Comparison of ENCODE assay signal across 8 cellular contexts in genomic region chr9:125409637-125410521, GRCh38.
DNase-seq lines count a peak whose midpoint lies in the region; ATAC-seq and TF ChIP-seq lines count a peak whose summit lies in the region.

No MANE protein-coding gene starts in this region.

- no peak overlapping the region; the same call in 1 of the 2 replicates for H2AFZ ChIP-seq in GM23338

- H3K4me2 ChIP-seq in GM23338: no peak overlapping the region

- peak overlapping the region in 5 of 7 donors; percentile 4 to 95 (median 15) for H3K27ac Mint-ChIP-seq in CD4-positive, alpha-beta memory T cell
- no peak overlapping the region for H3K27ac Mint-ChIP-seq in GM23338

- H3K4me1 Mint-ChIP-seq in CD4-positive, alpha-beta memory T cell: peaks cover 4 to 12% (median 10%) of the 10 kb centered on the region in 4 donors
- H3K4me1 Mint-ChIP-seq in GM23338: peaks cover 12% of the 10 kb centered on the region

- no peaks in the 10 kb centered on the region for H4K20me1 ChIP-seq in GM23338 (replicated peaks; ENCODE audit: insufficient read depth)

- H3K9me3 Mint-ChIP-seq in CD4-positive, alpha-beta memory T cell: no peaks in the 10 kb centered on the region
- no peaks in the 10 kb centered on the region; the same call in 2 of the 3 replicates for H3K9me3 Mint-ChIP-seq in GM23338

- TF ChIP-seq CTCF in GM23338 (conservative IDR thresholded peaks at IDR 0.05; ENCODE audit: low read depth in 2 of 2) (no peak), RWPE1 (conservative IDR thresholded peaks at IDR 0.05; ENCODE audit: low read depth) (no peak)

- no peaks in the 10 kb centered on the region for H3K9me3 ChIP-seq in CD4-positive, alpha-beta memory T cell (ENCODE audit: control insufficient read depth in 1 of 2, low read length in 2 of 2)

- H3K79me2 ChIP-seq in GM23338 (replicated peaks; ENCODE audit: insufficient read depth): no peaks in the 10 kb centered on the region

- peak in 3 of 5 donors; percentile 13 to 64 (median 34) for DNase-seq in CD4-positive, alpha-beta memory T cell
- DNase-seq in GM23338 (ENCODE audit: low spot score): peak; percentile 74
- DNase-seq in RWPE1 (ENCODE audit: low spot score): peak; percentile 86
- peak; percentile 66 for DNase-seq in cerebellar cortex (ENCODE audit: low spot score)
- peak; percentile 73 for DNase-seq in stimulated activated CD4-positive, alpha-beta T cell treated with anti-CD3 and anti-CD28 coated beads, Interleukin-1b, Interleukin-23, amount 100 ng/mL, for 48 hours
- DNase-seq in GDM1 (lab: John Stamatoyannopoulos, UW): no peak
- no peak for DNase-seq in HPDE6-E6E7 (ENCODE audit: extremely low spot score)
- no peak for DNase-seq in activated CD8-positive, alpha-beta memory T cell treated with anti-CD3 and anti-CD28 coated beads, Interleukin-2, amount 50 U/mL, for 48 hours

- no peak overlapping the region for H3K4me3 ChIP-seq in CD4-positive, alpha-beta memory T cell (ENCODE audit: low read length in 2 of 2)
- H3K4me3 ChIP-seq in GM23338: no peak overlapping the region

- 0 out of 2 replicates have a peak, but pooled peaks cover 7% of the 10 kb centered on the region for H3F3A ChIP-seq in GM23338 (replicated peaks; ENCODE audit: low read depth)

- ATAC-seq in GM23338: no peak

- H3K4me1 ChIP-seq in CD4-positive, alpha-beta memory T cell (ENCODE audit: insufficient read depth, low read length): peaks cover 9% of the 10 kb centered on the region
- no peaks in the 10 kb centered on the region for H3K4me1 ChIP-seq in GM23338 (ENCODE audit: insufficient read depth)

- no peaks in the 10 kb centered on the region for H3K36me3 ChIP-seq in CD4-positive, alpha-beta memory T cell (ENCODE audit: insufficient read depth, low read length)
- H3K36me3 ChIP-seq in GM23338 (ENCODE audit: insufficient read depth): no peaks in the 10 kb centered on the region

- peak overlapping the region in 7 of 8 donors; percentile 23 to 81 (median 55) for H3K4me3 Mint-ChIP-seq in CD4-positive, alpha-beta memory T cell
- peak overlapping the region; percentile 10 for H3K4me3 Mint-ChIP-seq in GM23338

- no peaks in the 10 kb centered on the region for H3K9me2 ChIP-seq in GM23338 (ENCODE audit: insufficient read depth)

- intact Hi-C loops in CD4-positive, alpha-beta memory T cell (cut with micrococcal nuclease): loop anchor here (5.0 kb wide), 1 partner anchor 222 kb away; no protein-coding TSS in a partner anchor

- H3K36me3 Mint-ChIP-seq in CD4-positive, alpha-beta memory T cell: no peaks in the 10 kb centered on the region
- H3K36me3 Mint-ChIP-seq in GM23338 (ENCODE audit: low read depth): no peaks in the 10 kb centered on the region

- peaks cover 7 to 27% of the 10 kb centered on the region in 2 donors for H3K27me3 Mint-ChIP-seq in CD4-positive, alpha-beta memory T cell
- H3K27me3 Mint-ChIP-seq in GM23338 (ENCODE audit: insufficient read depth, low read depth, poor library complexity): peaks cover 19% of the 10 kb centered on the region

- CTCF ChIA-PET in CD4-positive, alpha-beta memory T cell (lab: Charles Lee; ENCODE audit: partially characterized antibody): interaction anchor here (1.1 to 4.6 kb wide), 2 partner anchors 817 to 1082 kb away, joined by 3 to 32 read pairs; no protein-coding TSS in a partner anchor
- CTCF ChIA-PET in RWPE1 (lab: Yijun Ruan, JAX): interaction anchor here (0.5 to 2.3 kb wide), 3 partner anchors 142 to 989 kb away, joined by 3 to 18 read pairs (median 3); no protein-coding TSS in a partner anchor

- POLR2A ChIA-PET in CD4-positive, alpha-beta memory T cell (lab: Charles Lee; ENCODE audit: partially characterized antibody): no interaction called here
- POLR2A ChIA-PET in RWPE1 (lab: Yijun Ruan, JAX; ENCODE audit: low non-redundant PET): no interaction called here

- H3K27me3 ChIP-seq in CD4-positive, alpha-beta memory T cell (ENCODE audit: insufficient read depth, low read length): no peaks in the 10 kb centered on the region
- peaks cover 10% of the 10 kb centered on the region; the same call in 1 of the 2 replicates for H3K27me3 ChIP-seq in GM23338 (ENCODE audit: insufficient read depth)

- no peak overlapping the region for H3K27ac ChIP-seq in CD4-positive, alpha-beta memory T cell (ENCODE audit: low read depth, low read length)
- H3K27ac ChIP-seq in GM23338 (ENCODE audit: low read depth): no peak overlapping the region
- no peak overlapping the region for H3K27ac ChIP-seq in RWPE1

TF ChIP-seq in GM23338, 12 proteins besides CTCF, POLR2A, EP300 and RAD21 (continues in another document):
- TF ChIP-seq ZNF114 (CRISPR knock-in tag; IDR thresholded peaks at IDR 0.05) (no peak), POLR2AphosphoS5 (IDR thresholded peaks at IDR 0.05; ENCODE audit: low read depth) (no peak), ZNF462 (CRISPR knock-in tag; IDR thresholded peaks at IDR 0.05) (no peak), NANOG (IDR thresholded peaks at IDR 0.05; ENCODE audit: borderline replicate concordance) (no peak), EZH2phosphoT487 (IDR thresholded peaks at IDR 0.05; ENCODE audit: unreplicated experiment) (no peak)

Comparison
In these comparisons a context has a peak if more than half of its experiments do, and no peak if none do; other contexts are left out.
1. DNase-seq: peak in CD4-positive, alpha-beta memory T cell (3 of 5), GM23338 (single experiment), RWPE1 (single experiment), cerebellar cortex (single experiment) and stimulated activated CD4-positive, alpha-beta T cell treated with anti-CD3 and anti-CD28 coated beads, Interleukin-1b, Interleukin-23, amount 100 ng/mL, for 48 hours (single experiment); none in GDM1 (single experiment), HPDE6-E6E7 (single experiment) and activated CD8-positive, alpha-beta memory T cell treated with anti-CD3 and anti-CD28 coated beads, Interleukin-2, amount 50 U/mL, for 48 hours (single experiment).